ENCODE assay signal across 2 cellular contexts in genomic region chrX:130555757-130556156, GRCh38.
TF ChIP-seq lines count a peak whose summit lies in the region.

No MANE protein-coding gene starts in this region.

TF ChIP-seq in SK-N-SH, 30 proteins besides CTCF, POLR2A, EP300 and RAD21 (continued from another document):
- no peak for TF ChIP-seq REST (IDR thresholded peaks at IDR 0.05; ENCODE audit: low read depth, low read length)

TF ChIP-seq in SK-N-SH treated with all-trans-retinoic acid at 6 μM for 48 hours, 23 proteins besides CTCF, POLR2A, EP300 and RAD21 (continued from another document):
- TF ChIP-seq POU6F1 (CRISPR knock-in tag; IDR thresholded peaks at IDR 0.05; ENCODE audit: borderline replicate concordance, low read depth) (no peak), RARB (CRISPR knock-in tag; IDR thresholded peaks at IDR 0.05) (no peak), PPARA (CRISPR knock-in tag; IDR thresholded peaks at IDR 0.05; ENCODE audit: borderline replicate concordance) (no peak), GLIS3 (CRISPR knock-in tag; IDR thresholded peaks at IDR 0.05) (no peak), CSDC2 (CRISPR knock-in tag; IDR thresholded peaks at IDR 0.05) (no peak), ZNF70 (CRISPR knock-in tag; IDR thresholded peaks at IDR 0.05) (no peak)
TF ChIP-seq in SK-N-SH treated with all-trans-retinoic acid at 6 μM for 48 hours: peak in this region for 0.
